ENCODE assay signal across 12 cellular contexts in genomic region chr1:149986486-149987296, GRCh38. TPM values are rescaled to one million over a fixed set of nuclear protein-coding genes. Genes with fewer than 3 reads are reported as not detected.
A peak's percentile ranks its signal among the peaks of the same experiment; 100 is the strongest.
DNase-seq lines count a peak whose midpoint lies in the region; ATAC-seq and TF ChIP-seq lines count a peak whose summit lies in the region.
"Had no signal": no experiment of that assay in that cellular context is flagged by ENCODE, and none has a peak within 500 bp of the region (broad histone marks: within the 10 kb centered on the region; RNA-seq: fewer than 3 reads in every experiment).

No MANE protein-coding gene starts in this region.

- DNase-seq in heart left ventricle (no peak), cardiac septum (ENCODE audit: low spot score) (no peak), mammary epithelial cell (peak; percentile 61), medulla oblongata (ENCODE audit: extremely low spot score) (peak; percentile 53), vagina (ENCODE audit: extremely low spot score in 2 of 2) (no peak), T-helper 2 cell (no peak), NCI-H187 treated with DMSO at 0.1 percent for 48 hours (lab: John Stamatoyannopoulos, UW) (no peak)
- DNase-seq: MV-4-11; NK-92 treated with Interleukin-12 subunit alpha and Interleukin-12 subunit beta, amount 100 ng/mL, for 24 hours had no signal

- intact Hi-C loops in heart left ventricle (cut with DNase I) (no loop called here), cardiac septum (cut with DNase I) (no loop called here), mammary epithelial cell (cut with micrococcal nuclease) (no loop called here), vagina (cut with DNase I) (no loop called here)

- no peaks in the 10 kb centered on the region for H3K9me3 ChIP-seq in heart left ventricle
- no peaks in the 10 kb centered on the region for H3K9me3 ChIP-seq in mammary epithelial cell (replicated peaks; ENCODE audit: insufficient read depth, low read length)
- no peaks in the 10 kb centered on the region for H3K9me3 ChIP-seq in vagina

- H3K36me3 ChIP-seq in heart left ventricle: no peaks in the 10 kb centered on the region
- H3K36me3 ChIP-seq in mammary epithelial cell (ENCODE audit: insufficient read depth, low read length): no peaks in the 10 kb centered on the region
- no peaks in the 10 kb centered on the region for H3K36me3 ChIP-seq in vagina

- no peak overlapping the region for H2AFZ ChIP-seq in mammary epithelial cell (ENCODE audit: low read depth, low read length)

- ATAC-seq in heart left ventricle (peak in 3 of 4 donors; percentile 20 to 84 (median 44)), HG02938 (IDR thresholded peaks at IDR 0.05; ENCODE audit: unreplicated experiment) (no peak)

- TF ChIP-seq CTCF in heart left ventricle (IDR thresholded peaks at IDR 0.05) (no peak), mammary epithelial cell (conservative IDR thresholded peaks at IDR 0.05 in 1 of 2, IDR thresholded peaks at IDR 0.05 in 1 of 2; ENCODE audit: extremely low read depth in 1 of 2, insufficient read depth in 1 of 2, low read depth in 1 of 2, low read length in 2 of 2) (no peak), vagina (IDR thresholded peaks at IDR 0.05) (no peak)

- H3K4me1 ChIP-seq in heart left ventricle (peaks cover 0 to 40% (median 19%) of the 10 kb centered on the region in 12 donors), mammary epithelial cell (ENCODE audit: insufficient read depth, low read length) (peaks cover 7% of the 10 kb centered on the region), vagina (peaks cover 36% of the 10 kb centered on the region)

- H3K4me2 ChIP-seq in mammary epithelial cell (ENCODE audit: insufficient read depth, low read depth, low read length): no peak overlapping the region

- 65 to 75% (median 71%) methylated on average over 4 of the region's 4 CpGs for WGBS in heart left ventricle, 4 donors
- WGBS in mammary epithelial cell (ENCODE audit: low coverage, missing lambda C conversion rate): 88% methylated on average over 4 of the region's 4 CpGs

- CTCF ChIA-PET in mammary epithelial cell (lab: Charles Lee; ENCODE audit: low non-redundant PET): interaction anchor here (0.6 kb wide), 1 partner anchor 24 kb away, joined by 8 read pairs; no protein-coding TSS in a partner anchor

- H3K27ac ChIP-seq in heart left ventricle (peak overlapping the region in 5 of 12 donors; percentile 5 to 32 (median 15)), mammary epithelial cell (ENCODE audit: insufficient read depth, low read depth, low read length) (no peak overlapping the region), vagina (peak overlapping the region; percentile 39)
- H3K27ac ChIP-seq: 22Rv1 had no signal

- TSS peak; percentile 53 for BruUV-seq in mammary epithelial cell (replicated peaks; lab: Mats Ljungman, UMichigan)

- H3K9ac ChIP-seq in mammary epithelial cell (ENCODE audit: insufficient read depth, low read length): no peak overlapping the region

- dilution Hi-C loops in mammary epithelial cell (cut with HindIII; ENCODE audit: low sequenced_read_pairs): no loop called here

- H3K27me3 ChIP-seq in heart left ventricle (peaks cover 0 to 47% (median 0%) of the 10 kb centered on the region in 9 donors), mammary epithelial cell (ENCODE audit: insufficient read depth, low read length) (no peaks in the 10 kb centered on the region), vagina (no peaks in the 10 kb centered on the region)

- H3K79me2 ChIP-seq in mammary epithelial cell (ENCODE audit: insufficient read depth, low read length): peaks cover 68% of the 10 kb centered on the region

- no peak for TF ChIP-seq POLR2A in heart left ventricle (IDR thresholded peaks at IDR 0.05)
- TF ChIP-seq POLR2A in vagina (IDR thresholded peaks at IDR 0.05): no peak

- no peaks in the 10 kb centered on the region for H4K20me1 ChIP-seq in mammary epithelial cell (ENCODE audit: insufficient read depth, low read length)

- in situ Hi-C loops in mammary epithelial cell (cut with MboI; ENCODE audit: low sequenced_read_pairs in 2 of 2): no loop called here

- H3K4me3 ChIP-seq in heart left ventricle (no peak overlapping the region), mammary epithelial cell (replicated peaks in 1 of 3; ENCODE audit: insufficient read depth in 1 of 3, low read depth in 2 of 3, low read length in 3 of 3) (no peak overlapping the region), vagina (no peak overlapping the region)
- H3K4me3 ChIP-seq: skin epidermis had no signal

RNA-seq across cellular contexts. Expression of gene OTUD7B, which starts 23.8 kb away (rescaled TPM):
- total RNA-seq in heart left ventricle (10 to 100 TPM; 16.4 to 36.2 (median 28.0) TPM), cardiac septum (32.6 TPM), mammary epithelial cell (10 to 100 TPM; 14.3 to 21.6 TPM), vagina (14.5 TPM)
- polyA plus RNA-seq in heart left ventricle (10 to 100 TPM in 1 of 2 donors, 1 to 10 TPM in 1; 8.1 to 11.8 TPM), mammary epithelial cell (5.9 TPM)
- 31.0 TPM for polyA minus RNA-seq in mammary epithelial cell

RNA-seq across cellular contexts. Expression of gene MTMR11, which starts 50.0 kb away (rescaled TPM):
- 1 to 10 TPM; 1.9 to 4.5 (median 2.6) TPM for total RNA-seq in heart left ventricle
- polyA plus RNA-seq in heart left ventricle: 1 to 10 TPM; 1.6 TPM
- 6.1 TPM for total RNA-seq in cardiac septum
- total RNA-seq in mammary epithelial cell: 10 to 100 TPM in 1 of 2 donors, 1 to 10 TPM in 1; 7.3 to 14.4 TPM
- polyA plus RNA-seq in mammary epithelial cell: 8.7 TPM
- 15.2 TPM for polyA minus RNA-seq in mammary epithelial cell
- 16.9 TPM for total RNA-seq in vagina

RNA-seq across cellular contexts. Expression of gene SF3B4, which starts 59.1 kb away (rescaled TPM):
- total RNA-seq in heart left ventricle (10 to 100 TPM; 10.2 to 32.7 (median 23.7) TPM), cardiac septum (30.3 TPM), mammary epithelial cell (10 to 100 TPM; 14.2 to 68.8 TPM), vagina (21.6 TPM)
- polyA plus RNA-seq in heart left ventricle (10 to 100 TPM; 13.1 to 21.3 TPM), mammary epithelial cell (29.5 TPM)
- 86.0 TPM for polyA minus RNA-seq in mammary epithelial cell

Comparison
In these comparisons a context has a peak if more than half of its experiments do, and no peak if none do; other contexts are left out.
1. DNase-seq: peak in mammary epithelial cell (single experiment) and medulla oblongata (single experiment); none in heart left ventricle (0 of 5), cardiac septum (single experiment), vagina (0 of 2), T-helper 2 cell (0 of 5) and NCI-H187 treated with DMSO at 0.1 percent for 48 hours (single experiment).